Comparison of ENCODE assay signal across 23 cellular contexts in genomic region chr2:176285321-176285720, GRCh38. TPM values are rescaled to one million over a fixed set of nuclear protein-coding genes. Genes with fewer than 3 reads are reported as not detected.
DNase-seq lines count a peak whose midpoint lies in the region; ATAC-seq and TF ChIP-seq lines count a peak whose summit lies in the region.
"Had no signal": no experiment of that assay in that cellular context is flagged by ENCODE, and none has a peak within 500 bp of the region (broad histone marks: within the 10 kb centered on the region; RNA-seq: fewer than 3 reads in every experiment).

No MANE protein-coding gene starts in this region.

- no peaks in the 10 kb centered on the region for H3F3A ChIP-seq in GM23338 (replicated peaks; ENCODE audit: low read depth)

- in situ Hi-C loops in ACHN (cut with HindIII; ENCODE audit: low pct_ligation_motif_present, low pct_unique_long_range_greater_than_20kb, low sequenced_read_pairs): no loop called here

- H3K79me2 ChIP-seq in GM23338 (replicated peaks; ENCODE audit: insufficient read depth): peaks cover 100% of the 10 kb centered on the region

- no peak overlapping the region for H2AFZ ChIP-seq in GM23338

- no peaks in the 10 kb centered on the region for H3K27me3 ChIP-seq in GM23338 (ENCODE audit: insufficient read depth)
- H3K27me3 ChIP-seq: cardiac muscle cell, left lung, right atrium auricular region had no signal

- H3K9me3 Mint-ChIP-seq in GM23338: no peaks in the 10 kb centered on the region; the same call in 2 of the 3 replicates
- H3K9me3 Mint-ChIP-seq: CD8-positive, alpha-beta memory T cell; stimulated activated memory B cell treated with anti-CD40 and anti-IgM and Interleukin-4, amounts not matched to agents 10 μg/mL and 1 μg/mL and 100 μg/mL, for 72 hours had no signal

- no peaks in the 10 kb centered on the region for H3K36me3 Mint-ChIP-seq in GM23338 (ENCODE audit: low read depth)

- no peaks in the 10 kb centered on the region for H3K4me1 ChIP-seq in GM23338 (ENCODE audit: insufficient read depth)
- H3K4me1 ChIP-seq: left lung, right atrium auricular region had no signal

- H3K27ac ChIP-seq in GM23338 (ENCODE audit: low read depth): no peak overlapping the region
- peak overlapping the region; percentile 36 for H3K27ac ChIP-seq in epithelial cell of prostate
- H3K27ac ChIP-seq: cardiac muscle cell, HL-60, left lung, right atrium auricular region had no signal

- no peaks in the 10 kb centered on the region for H3K27me3 Mint-ChIP-seq in GM23338 (ENCODE audit: insufficient read depth, low read depth, poor library complexity)
- H3K27me3 Mint-ChIP-seq: activated CD4-positive, alpha-beta T cell treated with anti-CD3 and anti-CD28 coated beads, Interleukin-2, amount 10 ng/mL, durations not matched to agents 7 days and 5 days; CD8-positive, alpha-beta memory T cell; stimulated activated memory B cell treated with anti-CD40 and anti-IgM and Interleukin-4, amounts not matched to agents 10 μg/mL and 1 μg/mL and 100 μg/mL, for 72 hours had no signal

- ATAC-seq in GM23338 (peak; percentile 56), HG03280 (IDR thresholded peaks at IDR 0.05; ENCODE audit: unreplicated experiment) (no peak)
- ATAC-seq: left lung; stimulated activated memory B cell treated with anti-CD40 and anti-IgM and Interleukin-4, amounts not matched to agents 10 μg/mL and 1 μg/mL and 100 μg/mL, for 72 hours had no signal

- no peak overlapping the region for H3K4me2 ChIP-seq in GM23338

- no peak overlapping the region for H3K4me3 Mint-ChIP-seq in GM23338
- H3K4me3 Mint-ChIP-seq: activated CD4-positive, alpha-beta T cell treated with anti-CD3 and anti-CD28 coated beads, Interleukin-2, amount 10 ng/mL, durations not matched to agents 7 days and 5 days; stimulated activated memory B cell treated with anti-CD40 and anti-IgM and Interleukin-4, amounts not matched to agents 10 μg/mL and 1 μg/mL and 100 μg/mL, for 72 hours had no signal

- no peak overlapping the region for H3K27ac Mint-ChIP-seq in GM23338
- H3K27ac Mint-ChIP-seq: activated CD4-positive, alpha-beta T cell treated with anti-CD3 and anti-CD28 coated beads, Interleukin-2, amount 10 ng/mL, durations not matched to agents 7 days and 5 days; CD8-positive, alpha-beta memory T cell; stimulated activated memory B cell treated with anti-CD40 and anti-IgM and Interleukin-4, amounts not matched to agents 10 μg/mL and 1 μg/mL and 100 μg/mL, for 72 hours had no signal

- H3K36me3 ChIP-seq in GM23338 (ENCODE audit: insufficient read depth): no peaks in the 10 kb centered on the region
- H3K36me3 ChIP-seq: cardiac muscle cell, left lung, right atrium auricular region had no signal

- peaks cover 18% of the 10 kb centered on the region for H3K4me1 Mint-ChIP-seq in GM23338

- H3K9me2 ChIP-seq in GM23338 (ENCODE audit: insufficient read depth): no peaks in the 10 kb centered on the region

- no peak for TF ChIP-seq CTCF in GM23338 (conservative IDR thresholded peaks at IDR 0.05; ENCODE audit: low read depth in 2 of 2)

- H4K20me1 ChIP-seq in GM23338 (replicated peaks; ENCODE audit: insufficient read depth): peaks cover 49% of the 10 kb centered on the region

- DNase-seq in ACHN (peak; percentile 10), GM23338 (ENCODE audit: low spot score) (no peak), RKO (ENCODE audit: low spot score) (peak; percentile 55), epithelial cell of prostate (ENCODE audit: low read depth, low spot score) (peak; percentile 52), NCI-H1930 (lab: John Stamatoyannopoulos, UW) (no peak), NCI-H446 treated with DMSO at 0.1 percent for 48 hours (lab: John Stamatoyannopoulos, UW) (no peak)
- no peak for DNase-seq in stimulated activated CD4-positive, alpha-beta T cell treated with anti-CD3 and anti-CD28 coated beads, Interleukin-2, amount 100 ng/mL, for 48 hours
- DNase-seq: activated CD4-positive, alpha-beta T cell treated with anti-CD3 and anti-CD28 coated beads, Interleukin-2, amount 10 ng/mL, durations not matched to agents 7 days and 5 days; activated CD8-positive, alpha-beta memory T cell treated with anti-CD3 and anti-CD28 coated beads, Interleukin-2, amount 50 U/mL, for 4 hours; activated effector memory CD4-positive, alpha-beta T cell treated with anti-CD3 and anti-CD28 coated beads, Interleukin-2, amount 50 U/mL, for 16 hours; CD8-positive, alpha-beta memory T cell; dermis blood vessel endothelial cell; H7; left lung; NCI-H2029; NCI-H446; NK-92 treated with Interleukin-12 subunit alpha and Interleukin-12 subunit beta, amount 100 ng/mL, for 24 hours; occipital lobe had no signal

- H3K4me3 ChIP-seq in GM23338: no peak overlapping the region
- H3K4me3 ChIP-seq: cardiac muscle cell, left lung, right atrium auricular region had no signal

TF ChIP-seq in GM23338, 12 proteins besides CTCF, POLR2A, EP300 and RAD21 (continues in another document):
- TF ChIP-seq STAT1 (IDR thresholded peaks at IDR 0.05; ENCODE audit: unreplicated experiment) (no peak), EZH2phosphoT487 (IDR thresholded peaks at IDR 0.05; ENCODE audit: unreplicated experiment) (no peak), EZH2 (IDR thresholded peaks at IDR 0.05; ENCODE audit: low read depth, unreplicated experiment) (no peak), ZNF114 (CRISPR knock-in tag; IDR thresholded peaks at IDR 0.05) (no peak), POLR2AphosphoS5 (IDR thresholded peaks at IDR 0.05; ENCODE audit: low read depth) (no peak), CREB1 (CRISPR knock-in tag; IDR thresholded peaks at IDR 0.05; ENCODE audit: low read depth) (no peak), JUNB (IDR thresholded peaks at IDR 0.05; ENCODE audit: unreplicated experiment) (no peak), NANOG (IDR thresholded peaks at IDR 0.05; ENCODE audit: borderline replicate concordance) (no peak), ZNF331 (CRISPR knock-in tag; IDR thresholded peaks at IDR 0.05; ENCODE audit: low read depth) (no peak)
- TF ChIP-seq, protein P1, sequence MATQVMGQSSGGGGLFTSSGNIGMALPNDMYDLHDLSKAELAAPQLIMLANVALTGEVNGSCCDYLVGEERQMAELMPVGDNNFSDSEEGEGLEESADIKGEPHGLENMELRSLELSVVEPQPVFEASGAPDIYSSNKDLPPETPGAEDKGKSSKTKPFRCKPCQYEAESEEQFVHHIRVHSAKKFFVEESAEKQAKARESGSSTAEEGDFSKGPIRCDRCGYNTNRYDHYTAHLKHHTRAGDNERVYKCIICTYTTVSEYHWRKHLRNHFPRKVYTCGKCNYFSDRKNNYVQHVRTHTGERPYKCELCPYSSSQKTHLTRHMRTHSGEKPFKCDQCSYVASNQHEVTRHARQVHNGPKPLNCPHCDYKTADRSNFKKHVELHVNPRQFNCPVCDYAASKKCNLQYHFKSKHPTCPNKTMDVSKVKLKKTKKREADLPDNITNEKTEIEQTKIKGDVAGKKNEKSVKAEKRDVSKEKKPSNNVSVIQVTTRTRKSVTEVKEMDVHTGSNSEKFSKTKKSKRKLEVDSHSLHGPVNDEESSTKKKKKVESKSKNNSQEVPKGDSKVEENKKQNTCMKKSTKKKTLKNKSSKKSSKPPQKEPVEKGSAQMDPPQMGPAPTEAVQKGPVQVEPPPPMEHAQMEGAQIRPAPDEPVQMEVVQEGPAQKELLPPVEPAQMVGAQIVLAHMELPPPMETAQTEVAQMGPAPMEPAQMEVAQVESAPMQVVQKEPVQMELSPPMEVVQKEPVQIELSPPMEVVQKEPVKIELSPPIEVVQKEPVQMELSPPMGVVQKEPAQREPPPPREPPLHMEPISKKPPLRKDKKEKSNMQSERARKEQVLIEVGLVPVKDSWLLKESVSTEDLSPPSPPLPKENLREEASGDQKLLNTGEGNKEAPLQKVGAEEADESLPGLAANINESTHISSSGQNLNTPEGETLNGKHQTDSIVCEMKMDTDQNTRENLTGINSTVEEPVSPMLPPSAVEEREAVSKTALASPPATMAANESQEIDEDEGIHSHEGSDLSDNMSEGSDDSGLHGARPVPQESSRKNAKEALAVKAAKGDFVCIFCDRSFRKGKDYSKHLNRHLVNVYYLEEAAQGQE (IDR thresholded peaks at IDR 0.05; ENCODE audit: unreplicated experiment): no peak
- TF ChIP-seq, protein P2, sequence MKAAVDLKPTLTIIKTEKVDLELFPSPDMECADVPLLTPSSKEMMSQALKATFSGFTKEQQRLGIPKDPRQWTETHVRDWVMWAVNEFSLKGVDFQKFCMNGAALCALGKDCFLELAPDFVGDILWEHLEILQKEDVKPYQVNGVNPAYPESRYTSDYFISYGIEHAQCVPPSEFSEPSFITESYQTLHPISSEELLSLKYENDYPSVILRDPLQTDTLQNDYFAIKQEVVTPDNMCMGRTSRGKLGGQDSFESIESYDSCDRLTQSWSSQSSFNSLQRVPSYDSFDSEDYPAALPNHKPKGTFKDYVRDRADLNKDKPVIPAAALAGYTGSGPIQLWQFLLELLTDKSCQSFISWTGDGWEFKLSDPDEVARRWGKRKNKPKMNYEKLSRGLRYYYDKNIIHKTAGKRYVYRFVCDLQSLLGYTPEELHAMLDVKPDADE (IDR thresholded peaks at IDR 0.05): no peak

RNA-seq across cellular contexts. Expression of gene MTX2, which starts 16.1 kb away (rescaled TPM):
- total RNA-seq in GM23338 (2014; rRNA removed; shearing (Covaris generic)): 37.5 and 51.8 TPM in 2 replicates
- 81.7 and 93.4 TPM in 2 replicates for polyA plus RNA-seq in GM23338 (2016; fragmentation: Nextera tagmentation; extraction: Ambion mirVana)

Comparison
In these comparisons a context has a peak if more than half of its experiments do, and no peak if none do; other contexts are left out.
1. DNase-seq: peak in ACHN (single experiment), RKO (single experiment) and epithelial cell of prostate (single experiment); none in GM23338 (single experiment), NCI-H1930 (0 of 2), NCI-H446 treated with DMSO at 0.1 percent for 48 hours (single experiment) and stimulated activated CD4-positive, alpha-beta T cell treated with anti-CD3 and anti-CD28 coated beads, Interleukin-2, amount 100 ng/mL, for 48 hours (0 of 2).